Comparison of ENCODE assay signal across 1 cellular context in the genomic region with DNA sequence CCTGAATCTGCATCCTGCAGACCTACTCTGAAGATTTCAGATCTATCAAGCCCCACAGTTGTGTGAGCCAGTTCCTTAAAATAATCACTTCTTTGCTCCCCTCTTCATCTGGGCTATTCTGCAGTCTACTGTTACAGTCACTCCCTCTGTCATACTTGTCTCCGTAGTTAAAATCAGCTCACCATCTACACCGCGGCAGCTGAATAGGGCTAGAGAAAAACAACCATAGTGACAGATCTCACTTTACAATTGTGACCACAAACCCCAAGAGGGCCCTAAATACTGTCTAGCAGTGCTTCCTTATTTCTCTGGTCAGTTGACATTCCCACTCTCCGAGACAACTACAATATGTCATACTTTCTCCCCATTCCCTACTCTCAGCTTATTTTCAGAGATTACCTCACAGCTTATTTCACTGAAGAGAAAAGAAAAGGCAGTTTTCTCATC.
TF ChIP-seq lines count a peak whose summit lies in the region.

No MANE protein-coding gene starts in this region.

TF ChIP-seq in HepG2, 621 proteins besides CTCF, POLR2A, EP300 and RAD21 (continued from another document):
- TF ChIP-seq ZHX1 (CRISPR knock-in tag; IDR thresholded peaks at IDR 0.05; ENCODE audit: low read depth) (no peak), ZNF781 (CRISPR knock-in tag; IDR thresholded peaks at IDR 0.05; ENCODE audit: borderline replicate concordance, not compliant biosample characterization) (no peak), ZNF496 (CRISPR knock-in tag; IDR thresholded peaks at IDR 0.05; ENCODE audit: insufficient replicate concordance) (no peak), ZNF619 (CRISPR knock-in tag; IDR thresholded peaks at IDR 0.05) (no peak), ZNF652 (CRISPR knock-in tag; IDR thresholded peaks at IDR 0.05; ENCODE audit: borderline replicate concordance, low read depth) (no peak), ZNF224 (CRISPR knock-in tag; IDR thresholded peaks at IDR 0.05) (no peak), ZNF33B (CRISPR knock-in tag; IDR thresholded peaks at IDR 0.05) (no peak), ZNF468 (CRISPR knock-in tag; IDR thresholded peaks at IDR 0.05) (no peak), ZNF615 (CRISPR knock-in tag; IDR thresholded peaks at IDR 0.05; ENCODE audit: borderline replicate concordance) (no peak), HNF4G (IDR thresholded peaks at IDR 0.05; ENCODE audit: borderline replicate concordance, low read depth, low read length) (no peak), HNF4G (CRISPR knock-in tag; IDR thresholded peaks at IDR 0.05; ENCODE audit: borderline replicate concordance, low read depth) (no peak)
- TF ChIP-seq, protein P1, sequence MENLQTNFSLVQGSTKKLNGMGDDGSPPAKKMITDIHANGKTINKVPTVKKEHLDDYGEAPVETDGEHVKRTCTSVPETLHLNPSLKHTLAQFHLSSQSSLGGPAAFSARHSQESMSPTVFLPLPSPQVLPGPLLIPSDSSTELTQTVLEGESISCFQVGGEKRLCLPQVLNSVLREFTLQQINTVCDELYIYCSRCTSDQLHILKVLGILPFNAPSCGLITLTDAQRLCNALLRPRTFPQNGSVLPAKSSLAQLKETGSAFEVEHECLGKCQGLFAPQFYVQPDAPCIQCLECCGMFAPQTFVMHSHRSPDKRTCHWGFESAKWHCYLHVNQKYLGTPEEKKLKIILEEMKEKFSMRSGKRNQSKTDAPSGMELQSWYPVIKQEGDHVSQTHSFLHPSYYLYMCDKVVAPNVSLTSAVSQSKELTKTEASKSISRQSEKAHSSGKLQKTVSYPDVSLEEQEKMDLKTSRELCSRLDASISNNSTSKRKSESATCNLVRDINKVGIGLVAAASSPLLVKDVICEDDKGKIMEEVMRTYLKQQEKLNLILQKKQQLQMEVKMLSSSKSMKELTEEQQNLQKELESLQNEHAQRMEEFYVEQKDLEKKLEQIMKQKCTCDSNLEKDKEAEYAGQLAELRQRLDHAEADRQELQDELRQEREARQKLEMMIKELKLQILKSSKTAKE (CRISPR knock-in tag; IDR thresholded peaks at IDR 0.05; ENCODE audit: borderline replicate concordance): no peak
